ENCODE assay signal across 13 cellular contexts in the genomic region with DNA sequence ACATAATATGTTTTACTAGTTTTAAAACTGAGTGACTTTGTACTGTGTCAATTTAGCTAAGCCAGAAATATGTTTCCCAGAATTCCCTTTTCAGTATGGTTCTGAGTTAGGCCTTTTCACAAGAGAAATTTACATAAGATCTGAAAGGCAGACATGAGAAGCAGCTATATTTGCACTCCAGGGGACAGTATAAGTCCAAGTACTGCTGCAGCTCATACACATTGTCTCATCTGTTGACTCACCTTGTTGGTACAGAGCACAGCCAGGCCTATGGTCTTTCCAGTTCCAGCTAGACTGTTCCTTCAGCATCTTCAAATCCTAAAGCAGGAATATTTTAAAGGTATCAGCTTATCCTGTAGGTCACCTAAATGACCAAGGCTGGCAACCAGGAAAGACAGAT. TPM values are rescaled to one million over a fixed set of nuclear protein-coding genes. Genes with fewer than 3 reads are reported as not detected.
DNase-seq lines count a peak whose midpoint lies in the region; ATAC-seq and TF ChIP-seq lines count a peak whose summit lies in the region.
"Had no signal": no experiment of that assay in that cellular context is flagged by ENCODE, and none has a peak within 500 bp of the region (broad histone marks: within the 10 kb centered on the region; RNA-seq: fewer than 3 reads in every experiment).

No MANE protein-coding gene starts in this region.

- H3K4me3 Mint-ChIP-seq in H9: no peak overlapping the region

- no peak overlapping the region for H3T11ph ChIP-seq in H9 (ENCODE audit: low read length)

- H4K20me1 ChIP-seq in H9 (ENCODE audit: control insufficient read depth, insufficient read depth, insufficient read length): no peaks in the 10 kb centered on the region

- H3K4me1 Mint-ChIP-seq in H9: no peaks in the 10 kb centered on the region

- H3K9me3 ChIP-seq in adipocyte (ENCODE audit: control insufficient read depth, low read length) (no peaks in the 10 kb centered on the region), H9 (ENCODE audit: control insufficient read depth, low read depth, low read length) (no peaks in the 10 kb centered on the region), neuronal stem cell (replicated peaks in 1 of 2; ENCODE audit: control insufficient read depth in 2 of 2, insufficient read depth in 1 of 2, low read depth in 1 of 2, low read length in 2 of 2) (no peaks in the 10 kb centered on the region)

- peaks cover 10 to 21% (median 15%) of the 10 kb centered on the region in 3 experiments; a peak in 5 of 7 replicates for H3K36me3 Mint-ChIP-seq in H9 (ENCODE audit: insufficient read depth in 1 of 3, low read depth in 3 of 3)

- H3K36me3 ChIP-seq in adipocyte (ENCODE audit: control insufficient read depth, insufficient read depth, low read length, severe bottlenecking) (no peaks in the 10 kb centered on the region), neuronal stem cell (replicated peaks in 1 of 2; ENCODE audit: control insufficient read depth in 2 of 2, insufficient read depth in 2 of 2, low read length in 2 of 2) (no peaks in the 10 kb centered on the region)

- H2BK20ac ChIP-seq in H9 (ENCODE audit: low read depth, low read length, poor library complexity, severe bottlenecking): no peak overlapping the region

- intact Hi-C loops in left colon (cut with DNase I, micrococcal nuclease): no loop called here

- TF ChIP-seq CTCF in LNCAP (IDR thresholded peaks at IDR 0.05): peak; percentile 61
- TF ChIP-seq CTCF in H9 (conservative IDR thresholded peaks at IDR 0.05): no peak

- H2BK120ac ChIP-seq in H9 (ENCODE audit: low read depth, low read length, poor library complexity, severe bottlenecking) (no peak overlapping the region), neuronal stem cell (ENCODE audit: low read depth, low read length) (no peak overlapping the region)

- H2AFZ ChIP-seq in H9 (ENCODE audit: low read length) (no peak overlapping the region), neuronal stem cell (ENCODE audit: low read length) (no peak overlapping the region)

- no peak overlapping the region for H3K4me3 ChIP-seq in adipocyte (ENCODE audit: low read length)
- no peak overlapping the region for H3K4me3 ChIP-seq in neuronal stem cell (ENCODE audit: low read length in 2 of 2)

- H3K27me3 ChIP-seq in adipocyte (replicated peaks; ENCODE audit: control insufficient read depth, insufficient read depth, low read length) (no peaks in the 10 kb centered on the region), H9 (ENCODE audit: insufficient read depth, low read length) (no peaks in the 10 kb centered on the region), neuronal stem cell (ENCODE audit: control insufficient read depth in 3 of 3, insufficient read depth in 3 of 3, low read depth in 1 of 3, low read length in 3 of 3) (no peaks in the 10 kb centered on the region)

- H3K9ac ChIP-seq in adipocyte (ENCODE audit: low read length) (no peak overlapping the region), H9 (ENCODE audit: extremely low read depth, insufficient read length, low read length) (no peak overlapping the region), neuronal stem cell (ENCODE audit: low read depth, low read length, poor library complexity) (no peak overlapping the region)

- H3K18ac ChIP-seq in H9 (ENCODE audit: insufficient read length, low read depth, low read length) (no peak overlapping the region), neuronal stem cell (ENCODE audit: low read length) (no peak overlapping the region)

- no peaks in the 10 kb centered on the region for H3K23me2 ChIP-seq in H9 (ENCODE audit: insufficient read length, low read depth, low read length, poor library complexity, severe bottlenecking)

- H3K14ac ChIP-seq in H9 (ENCODE audit: insufficient read depth, low read length) (no peak overlapping the region), neuronal stem cell (ENCODE audit: low read length) (no peak overlapping the region)

- no peaks in the 10 kb centered on the region; the same call in 1 of the 2 replicates for H3K27me3 Mint-ChIP-seq in H9 (ENCODE audit: low read depth)

- no peak overlapping the region for H2BK5ac ChIP-seq in H9 (ENCODE audit: insufficient read length, low read length)
- H2BK5ac ChIP-seq in neuronal stem cell (ENCODE audit: low read length): no peak overlapping the region

- H3K27ac ChIP-seq in H9 (ENCODE audit: insufficient read length, low read depth, low read length): no peak overlapping the region
- no peak overlapping the region for H3K27ac ChIP-seq in neuronal stem cell (replicated peaks; ENCODE audit: low read length)

- H3K9me3 Mint-ChIP-seq in H9: peaks cover 21 to 24% of the 10 kb centered on the region in 2 experiments

- no peak overlapping the region for H3K23ac ChIP-seq in H9 (ENCODE audit: insufficient read length, low read depth, low read length)
- H3K23ac ChIP-seq in neuronal stem cell (ENCODE audit: low read depth, low read length, poor library complexity): no peak overlapping the region

- H2BK15ac ChIP-seq in H9 (ENCODE audit: low read depth, low read length) (no peak overlapping the region), neuronal stem cell (ENCODE audit: low read length) (no peak overlapping the region)

- H3K79me1 ChIP-seq in H9 (ENCODE audit: insufficient read depth, low read depth, low read length, poor library complexity, severe bottlenecking) (no peaks in the 10 kb centered on the region), neuronal stem cell (ENCODE audit: low read depth, low read length) (no peaks in the 10 kb centered on the region)

- H3K79me2 ChIP-seq in H9 (ENCODE audit: insufficient read depth, low read length): no peaks in the 10 kb centered on the region

- H3K4me1 ChIP-seq in adipocyte (ENCODE audit: control insufficient read depth, insufficient read depth, low read length) (peaks cover 12% of the 10 kb centered on the region), H9 (ENCODE audit: insufficient read depth, low read length) (no peaks in the 10 kb centered on the region), neuronal stem cell (ENCODE audit: control insufficient read depth in 2 of 2, insufficient read depth in 1 of 2, low read depth in 1 of 2, low read length in 2 of 2) (no peaks in the 10 kb centered on the region)

- no peak overlapping the region for H4K5ac ChIP-seq in H9 (ENCODE audit: insufficient read length, low read depth, low read length)

- H4K8ac ChIP-seq in H9 (replicated peaks; ENCODE audit: insufficient read length, low read depth, low read length): no peak overlapping the region
- H4K8ac ChIP-seq in neuronal stem cell (ENCODE audit: low read depth, low read length): no peak overlapping the region

- peak; percentile 93 for ATAC-seq in left colon
- ATAC-seq in HG03159 (IDR thresholded peaks at IDR 0.05; ENCODE audit: unreplicated experiment): no peak
- ATAC-seq: activated CD4-positive, CD25-positive, alpha-beta regulatory T cell treated with anti-CD3 and anti-CD28 coated beads, Interleukin-2, amount 50 U/mL, for 24 hours had no signal

- H3K27ac Mint-ChIP-seq in H9: no peak overlapping the region

- H3K4me2 ChIP-seq in H9 (ENCODE audit: insufficient read depth, insufficient read length, low read length) (no peak overlapping the region), neuronal stem cell (ENCODE audit: insufficient read depth, low read length, poor library complexity, severe bottlenecking) (no peak overlapping the region)

- H2AK5ac ChIP-seq in H9 (ENCODE audit: insufficient read length, low read length): no peak overlapping the region
- H2AK5ac ChIP-seq in neuronal stem cell (ENCODE audit: low read depth, low read length): no peak overlapping the region

- no peak overlapping the region for H2BK12ac ChIP-seq in H9 (ENCODE audit: insufficient read length, low read depth, low read length)
- H2BK12ac ChIP-seq in neuronal stem cell (ENCODE audit: low read length): no peak overlapping the region

- no peak overlapping the region for H3K56ac ChIP-seq in H9 (ENCODE audit: insufficient read length, low read depth, low read length)

- H3K4ac ChIP-seq in H9 (ENCODE audit: low read depth, low read length): no peak overlapping the region
- no peak overlapping the region for H3K4ac ChIP-seq in neuronal stem cell (ENCODE audit: low read length)

- DNase-seq in DMS153 treated with DMSO at 0.1 percent for 48 hours (lab: John Stamatoyannopoulos, UW; ENCODE audit: unreplicated experiment) (peak; percentile 13), adipocyte (ENCODE audit: low read depth) (peak; percentile 32), left colon (no peak), RPMI8226 (no peak), H9 (no peak), neuronal stem cell (ENCODE audit: low spot score) (no peak)
- DNase-seq: NCI-H1930, posterior cingulate gyrus, trophoblast cell had no signal

- H4K91ac ChIP-seq in H9 (ENCODE audit: insufficient read length, low read depth, low read length) (no peak overlapping the region), neuronal stem cell (ENCODE audit: low read depth, low read length, poor library complexity) (no peak overlapping the region)

RNA-seq across cellular contexts. Expression of gene BMP3, which starts 53.5 kb away (rescaled TPM):
- total RNA-seq in left colon (10 to 100 TPM; 27.0 to 48.7 TPM), H9 (2021) (not detected in 2 replicates)
- polyA plus RNA-seq in neuronal stem cell (2013, experiment 1 of 2): 0.13 TPM
- polyA plus RNA-seq in neuronal stem cell (2013, experiment 2 of 2): 0.15 TPM
- total RNA-seq: lung microvascular endothelial cell had no signal

Comparison
In these comparisons a context has a peak if more than half of its experiments do, and no peak if none do; other contexts are left out.
1. DNase-seq: peak in DMS153 treated with DMSO at 0.1 percent for 48 hours (single experiment) and adipocyte (single experiment); none in left colon (0 of 2), RPMI8226 (single experiment), H9 (single experiment) and neuronal stem cell (single experiment).
2. RNA of gene BMP3, which starts 53.5 kb away (total RNA-seq): 27.0 to 48.7 TPM in left colon; not detected in H9; every median in the first group is over 10 times any median in the second.